9 cellular contexts compared by ENCODE assay signal in the genomic region with DNA sequence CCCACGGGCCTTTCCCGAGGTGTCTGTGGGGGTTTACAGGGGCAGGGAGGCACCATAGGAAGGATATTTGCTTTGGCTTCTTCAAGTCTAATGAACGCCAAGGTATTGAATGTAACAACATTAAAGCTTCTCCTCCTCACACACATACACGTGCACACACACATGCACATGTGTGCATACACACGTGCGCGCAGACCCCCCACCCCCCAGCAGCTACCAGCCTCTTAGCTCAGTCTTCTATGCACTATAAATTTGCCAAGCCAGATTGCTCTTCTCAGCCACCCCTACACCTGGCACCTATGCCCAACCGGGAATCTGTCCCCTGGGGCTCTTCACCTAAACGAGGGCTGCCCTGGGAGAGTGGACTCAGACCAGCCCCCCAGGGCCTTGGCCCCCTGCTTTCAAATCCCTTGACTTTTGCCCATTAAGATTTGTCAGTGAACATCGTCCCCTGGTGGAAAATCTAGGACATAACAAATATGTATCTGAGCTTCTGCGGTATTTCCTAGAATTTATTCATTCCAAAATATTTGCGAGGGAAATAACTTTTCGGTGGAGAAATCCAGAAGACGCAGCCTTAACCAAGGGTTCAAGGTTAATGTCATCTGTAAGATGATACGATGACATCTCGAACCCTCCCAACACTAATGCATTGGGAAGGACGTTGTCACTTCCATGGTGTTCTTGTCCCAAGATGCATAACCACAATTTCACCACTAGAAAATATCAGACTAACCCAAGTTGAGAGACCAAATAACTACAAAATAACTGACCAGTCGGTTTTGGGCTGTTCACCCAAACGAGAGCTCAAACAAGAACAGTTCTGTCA.
DNase-seq lines count a peak whose midpoint lies in the region; ATAC-seq and TF ChIP-seq lines count a peak whose summit lies in the region.
"Had no signal": no experiment of that assay in that cellular context is flagged by ENCODE, and none has a peak within 500 bp of the region (broad histone marks: within the 10 kb centered on the region; RNA-seq: fewer than 3 reads in every experiment).

No MANE protein-coding gene starts in this region.

- H3K9me3 Mint-ChIP-seq in MCF 10A (ENCODE audit: unreplicated experiment): no peaks in the 10 kb centered on the region
- no peaks in the 10 kb centered on the region for H3K9me3 Mint-ChIP-seq in nephron
- H3K9me3 Mint-ChIP-seq in natural killer cell: no peaks in the 10 kb centered on the region

- no peak for ATAC-seq in natural killer cell

- DNase-seq in GM06990 (ENCODE audit: extremely low read depth, insufficient read length): no peak
- DNase-seq in KBM-7: peak; percentile 45
- DNase-seq in MCF 10A (ENCODE audit: unreplicated experiment): no peak
- no peak for DNase-seq in natural killer cell
- no peak for DNase-seq in SKM-1 (lab: John Stamatoyannopoulos, UW; ENCODE audit: unreplicated experiment)
- DNase-seq in NCI-H1417 treated with DMSO at 0.1 percent for 48 hours (lab: John Stamatoyannopoulos, UW): no peak
- DNase-seq: activated naive CD4-positive, alpha-beta T cell treated with anti-CD3 and anti-CD28 coated beads, Interleukin-2, amount 50 U/mL, for 16 hours; substantia nigra had no signal

- H3K27ac Mint-ChIP-seq in MCF 10A (ENCODE audit: low read depth, unreplicated experiment) (no peak overlapping the region), nephron (no peak overlapping the region), natural killer cell (no peak overlapping the region)

- H3K27me3 Mint-ChIP-seq in MCF 10A (ENCODE audit: insufficient read depth, unreplicated experiment) (no peaks in the 10 kb centered on the region), nephron (ENCODE audit: low read depth) (peaks cover 4% of the 10 kb centered on the region), natural killer cell (ENCODE audit: low read depth in 2 of 2) (no peaks in the 10 kb centered on the region)

- H3K4me3 ChIP-seq in GM06990 (replicated peaks; ENCODE audit: low read depth, low read length): no peak overlapping the region

- POLR2A ChIA-PET in MCF 10A (lab: Yijun Ruan, JAX): no interaction called here

- H3K27me3 ChIP-seq in GM06990 (replicated peaks; ENCODE audit: control insufficient read depth, insufficient read depth, low read length): no peaks in the 10 kb centered on the region

- H3K4me3 Mint-ChIP-seq in MCF 10A (ENCODE audit: unreplicated experiment) (no peak overlapping the region), nephron (no peak overlapping the region), natural killer cell (no peak overlapping the region)

- H3K36me3 ChIP-seq in GM06990 (ENCODE audit: control insufficient read depth, insufficient read depth, low read length): no peaks in the 10 kb centered on the region

- intact Hi-C loops in MCF 10A (cut with micrococcal nuclease): no loop called here
- intact Hi-C loops in natural killer cell (cut with micrococcal nuclease): no loop called here

- in situ Hi-C loops in KBM-7 (cut with MboI; ENCODE audit: low pct_unique_long_range_greater_than_20kb, low sequenced_read_pairs): no loop called here

- CTCF ChIA-PET in MCF 10A (lab: Yijun Ruan, JAX): interaction anchor here (0.7 to 1.7 kb wide), 4 partner anchors 11 to 1971 kb away, joined by 3 to 9 read pairs (median 6); no protein-coding TSS in a partner anchor

- H3K36me3 Mint-ChIP-seq in MCF 10A (ENCODE audit: insufficient read depth, unreplicated experiment): peaks cover 15% of the 10 kb centered on the region
- peaks cover 28% of the 10 kb centered on the region for H3K36me3 Mint-ChIP-seq in nephron (ENCODE audit: low read depth)
- no peaks in the 10 kb centered on the region for H3K36me3 Mint-ChIP-seq in natural killer cell

- TF ChIP-seq CTCF in GM06990 (IDR thresholded peaks at IDR 0.05; ENCODE audit: insufficient read depth, low read length, poor library complexity, severe bottlenecking) (peak; percentile 55), MCF 10A (IDR thresholded peaks at IDR 0.05; ENCODE audit: unreplicated experiment) (peak; percentile 33), nephron (IDR thresholded peaks at IDR 0.05; ENCODE audit: unreplicated experiment in 3 of 3) (peak; percentile 14 to 36 (median 23)), natural killer cell (IDR thresholded peaks at IDR 0.05) (no peak)

- BruUV-seq in MCF 10A (replicated peaks; lab: Mats Ljungman, UMichigan): no TSS peak

- no peaks in the 10 kb centered on the region for H3K4me1 Mint-ChIP-seq in MCF 10A (ENCODE audit: insufficient read depth, unreplicated experiment)
- no peaks in the 10 kb centered on the region for H3K4me1 Mint-ChIP-seq in nephron
- no peaks in the 10 kb centered on the region for H3K4me1 Mint-ChIP-seq in natural killer cell
